In the genomic region with DNA sequence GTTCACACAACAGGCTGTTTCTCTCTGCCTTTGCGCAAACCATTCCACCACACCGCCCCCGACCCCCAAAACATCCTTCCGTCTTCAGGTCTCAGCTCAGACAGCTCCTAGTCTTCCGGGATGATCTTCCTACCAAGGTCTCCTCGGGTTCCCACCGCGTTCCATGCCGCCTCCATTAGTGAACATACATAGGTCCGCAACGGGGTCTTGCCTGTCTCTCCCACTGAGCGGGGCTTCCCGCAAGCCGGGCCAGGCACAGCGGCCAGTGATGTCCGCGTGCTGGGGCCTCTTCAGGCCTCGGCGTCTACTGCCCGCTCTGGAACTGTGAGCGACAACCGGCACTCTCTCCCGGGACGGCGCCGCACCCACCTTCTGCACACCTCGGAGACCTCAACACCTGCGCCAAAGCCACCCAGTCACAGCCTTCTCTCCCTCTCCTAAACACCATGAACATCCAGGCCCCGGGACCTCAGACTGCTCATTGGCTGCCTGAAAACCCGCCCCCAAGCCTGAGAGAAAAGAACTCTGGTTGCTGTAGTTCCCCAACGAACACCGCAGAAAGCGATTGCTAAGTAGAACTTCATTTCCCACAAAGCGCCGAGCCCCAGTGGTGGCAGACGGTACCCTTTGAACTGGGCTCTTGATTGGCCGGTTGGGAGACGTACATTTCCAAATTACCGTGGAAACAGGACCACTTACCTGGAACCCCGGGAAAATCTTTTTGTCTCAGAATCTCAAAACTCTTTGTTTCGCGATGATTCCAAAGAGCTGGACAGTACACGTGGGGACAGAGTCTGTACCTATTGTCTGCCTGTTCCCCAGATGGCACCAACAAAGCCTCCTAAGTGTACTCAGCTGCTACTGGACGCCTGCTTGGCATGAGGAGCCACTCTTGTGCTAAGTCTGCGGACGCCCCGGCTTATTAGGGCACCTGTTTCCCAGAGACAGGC, we compare ENCODE assay signal across 8 cellular contexts. TPM values are rescaled to one million over a fixed set of nuclear protein-coding genes. Genes with fewer than 3 reads are reported as not detected.
DNase-seq lines count a peak whose midpoint lies in the region; ATAC-seq and TF ChIP-seq lines count a peak whose summit lies in the region.

No MANE protein-coding gene starts in this region.

- TF ChIP-seq CTCF in 22Rv1 (IDR thresholded peaks at IDR 0.05) = no peak
- TF ChIP-seq CTCF in right lobe of liver (IDR thresholded peaks at IDR 0.05) = no peak

- H3K4me3 ChIP-seq in ectodermal cell (ENCODE audit: insufficient read depth, low read depth, low read length) (peak overlapping the region; percentile 35), right lobe of liver (peak overlapping the region; percentile 53 to 92 (median 76))

- peak; percentile 43 for TF ChIP-seq POLR2A in GM18526 (IDR thresholded peaks at IDR 0.05; ENCODE audit: extremely low read depth, insufficient read length)
- peak; percentile 52 for TF ChIP-seq POLR2A in right lobe of liver (IDR thresholded peaks at IDR 0.05)

- intact Hi-C loops in right lobe of liver (cut with DNase I) = no loop called here

- ATAC-seq in HG03095 (IDR thresholded peaks at IDR 0.05; ENCODE audit: unreplicated experiment) (peak; percentile 75), right lobe of liver (peak; percentile 96 to 99 (median 97))

- H3K27ac ChIP-seq in 22Rv1 = peak overlapping the region; percentile 52
- H3K27ac ChIP-seq in ectodermal cell (ENCODE audit: insufficient read depth, low read depth, low read length, poor library complexity, severe bottlenecking) = peak overlapping the region; percentile 72
- H3K27ac ChIP-seq in right lobe of liver = peak overlapping the region; percentile 19 to 43 (median 29)

- H3K4me1 ChIP-seq in ectodermal cell (ENCODE audit: control insufficient read depth, insufficient read depth, low read length) = peaks cover 4% of the 10 kb centered on the region
- H3K4me1 ChIP-seq in right lobe of liver = peaks cover 0 to 7% (median 3%) of the 10 kb centered on the region in 4 donors

- peaks cover 37% of the 10 kb centered on the region for H3K36me3 ChIP-seq in ectodermal cell (ENCODE audit: control insufficient read depth, insufficient read depth, low read length)
- peaks cover 0 to 9% (median 0%) of the 10 kb centered on the region in 4 donors for H3K36me3 ChIP-seq in right lobe of liver

- no peaks in the 10 kb centered on the region for H3K9me3 ChIP-seq in ectodermal cell (ENCODE audit: control insufficient read depth, low read length)
- no peaks in the 10 kb centered on the region for H3K9me3 ChIP-seq in right lobe of liver

- WGBS in ectodermal cell, 2 experiments = 50 to 53% methylated on average over 47 of the region's 47 CpGs
- WGBS in right lobe of liver (ENCODE audit: insufficient coverage, low coverage, low lambda C conversion rate, missing lambda C conversion rate) = 2% methylated on average over 22 of the region's 47 CpGs

- H3K27me3 ChIP-seq in ectodermal cell (ENCODE audit: control insufficient read depth, insufficient read depth, low read length, poor library complexity, severe bottlenecking) = no peaks in the 10 kb centered on the region
- no peaks in the 10 kb centered on the region for H3K27me3 ChIP-seq in right lobe of liver

- DNase-seq in NCI-H345 (lab: John Stamatoyannopoulos, UW) (peak; percentile 100), right lobe of liver (peak; percentile 88 to 92 (median 90))
- DNase-seq in activated CD4-positive, alpha-beta T cell treated with anti-CD3 and anti-CD28 coated beads, Interleukin-2, amount 50 U/mL, for 24 hours (ENCODE audit: low read depth in 1 of 2, low spot score in 1 of 2) = peak; percentile 70 to 84
- peak; percentile 81 for DNase-seq in stimulated activated CD4-positive, alpha-beta T cell treated with anti-CD3 and anti-CD28 coated beads, Interleukin-4, amount 100 ng/mL, for 1 hour

RNA-seq across cellular contexts. Expression of a gene that starts 9.5 kb away (rescaled TPM):
- 56.9 TPM for polyA plus RNA-seq in ectodermal cell (2013, experiment 1 of 4)
- polyA plus RNA-seq in ectodermal cell (2013, experiment 2 of 4) = 69.8 TPM
- polyA plus RNA-seq in ectodermal cell (2013, experiment 3 of 4) = 51.2 TPM
- polyA plus RNA-seq in ectodermal cell (2013, experiment 4 of 4) = 57.2 TPM
- total RNA-seq in right lobe of liver = 1 to 10 TPM; 2.5 to 6.3 (median 4.4) TPM

RNA-seq across cellular contexts. Expression of a gene that starts 21.8 kb away (rescaled TPM):
- 446 TPM for polyA plus RNA-seq in ectodermal cell (2013, experiment 1 of 4)
- 415 TPM for polyA plus RNA-seq in ectodermal cell (2013, experiment 2 of 4)
- 359 TPM for polyA plus RNA-seq in ectodermal cell (2013, experiment 3 of 4)
- 352 TPM for polyA plus RNA-seq in ectodermal cell (2013, experiment 4 of 4)
- 10 to 100 TPM; 46.1 to 76.2 (median 51.4) TPM for total RNA-seq in right lobe of liver

RNA-seq across cellular contexts. Expression of a gene that starts 45.8 kb away (rescaled TPM):
- not detected for polyA plus RNA-seq in ectodermal cell (2013, experiment 1 of 4)
- polyA plus RNA-seq in ectodermal cell (2013, experiment 2 of 4) = not detected
- not detected for polyA plus RNA-seq in ectodermal cell (2013, experiment 3 of 4)
- not detected for polyA plus RNA-seq in ectodermal cell (2013, experiment 4 of 4)
- not detected for total RNA-seq in right lobe of liver

Comparison
In these comparisons a context has a peak if more than half of its experiments do, and no peak if none do; other contexts are left out.
1. Peak in every context shown above with its lines: DNase-seq, ATAC-seq, H3K4me3 ChIP-seq and H3K27ac ChIP-seq.